Comparison of ENCODE assay signal across 16 cellular contexts in the genomic region with DNA sequence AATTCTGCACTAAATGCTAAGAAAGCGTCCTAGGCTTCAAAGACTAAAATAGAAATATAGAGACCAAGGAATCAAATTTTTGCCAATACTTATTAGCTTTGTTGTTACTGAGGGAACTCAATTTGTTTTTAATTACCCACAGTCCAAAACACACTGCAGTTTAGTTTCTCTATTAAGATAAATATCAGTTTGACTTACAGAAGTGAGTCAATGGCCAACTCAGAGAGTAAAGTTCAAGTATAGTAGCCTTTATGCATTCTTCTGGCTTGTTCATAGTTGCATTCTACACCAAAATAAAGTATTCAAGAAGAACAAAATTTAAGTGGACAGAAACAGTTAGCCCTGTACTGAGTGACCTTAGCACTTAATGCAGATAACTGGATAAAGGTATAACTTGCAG. TPM values are rescaled to one million over a fixed set of nuclear protein-coding genes. Genes with fewer than 3 reads are reported as not detected.
DNase-seq lines count a peak whose midpoint lies in the region; ATAC-seq and TF ChIP-seq lines count a peak whose summit lies in the region.
"Had no signal": no experiment of that assay in that cellular context is flagged by ENCODE, and none has a peak within 500 bp of the region (broad histone marks: within the 10 kb centered on the region; RNA-seq: fewer than 3 reads in every experiment).

No MANE protein-coding gene starts in this region.

- no peaks in the 10 kb centered on the region for H3K27me3 ChIP-seq in breast epithelium
- H3K27me3 ChIP-seq in naive thymus-derived CD4-positive, alpha-beta T cell (ENCODE audit: control insufficient read depth in 2 of 2, insufficient read depth in 2 of 2, low read length in 2 of 2): no peaks in the 10 kb centered on the region
- H3K27me3 ChIP-seq: colonic mucosa had no signal

- H3K4me3 Mint-ChIP-seq in MCF 10A (ENCODE audit: unreplicated experiment): no peak overlapping the region
- no peak overlapping the region for H3K4me3 Mint-ChIP-seq in naive thymus-derived CD4-positive, alpha-beta T cell
- H3K4me3 Mint-ChIP-seq: activated naive CD8-positive, alpha-beta T cell treated with anti-CD3 and anti-CD28 coated beads, Interleukin-2, amount 50 U/mL, for 24 hours; activated T-cell treated with anti-CD3 and anti-CD28 coated beads, Interleukin-2, amount 50 U/mL, for 4 hours; naive thymus-derived CD8-positive, alpha-beta T cell had no signal

- no peak for ATAC-seq in GM21360 (IDR thresholded peaks at IDR 0.05; ENCODE audit: unreplicated experiment)
- ATAC-seq in naive thymus-derived CD4-positive, alpha-beta T cell: no peak
- ATAC-seq: activated naive CD8-positive, alpha-beta T cell treated with anti-CD3 and anti-CD28 coated beads, Interleukin-2, amount 50 U/mL, for 24 hours; activated T-cell treated with anti-CD3 and anti-CD28 coated beads, Interleukin-2, amount 50 U/mL, for 4 hours; naive thymus-derived CD8-positive, alpha-beta T cell had no signal

- no peaks in the 10 kb centered on the region for H3K9me3 ChIP-seq in breast epithelium
- H3K9me3 ChIP-seq in naive thymus-derived CD4-positive, alpha-beta T cell (ENCODE audit: control insufficient read depth in 2 of 3, low read length in 3 of 3): peaks cover 0 to 9% (median 0%) of the 10 kb centered on the region in 3 experiments
- H3K9me3 ChIP-seq: colonic mucosa, prostate gland had no signal

- H3K27me3 Mint-ChIP-seq in MCF 10A (ENCODE audit: insufficient read depth, unreplicated experiment): no peaks in the 10 kb centered on the region
- peaks cover 0 to 28% (median 20%) of the 10 kb centered on the region in 5 donors for H3K27me3 Mint-ChIP-seq in naive thymus-derived CD4-positive, alpha-beta T cell

- TF ChIP-seq CTCF in MCF 10A (IDR thresholded peaks at IDR 0.05; ENCODE audit: unreplicated experiment): no peak
- no peak for TF ChIP-seq CTCF in breast epithelium (IDR thresholded peaks at IDR 0.05)

- CTCF ChIA-PET in MCF 10A (lab: Yijun Ruan, JAX): interaction anchor here (0.5 to 3.2 kb wide), 4 partner anchors 10 to 929 kb away, joined by 3 to 11 read pairs (median 4); a partner anchor contains a TSS
- CTCF ChIA-PET in naive thymus-derived CD4-positive, alpha-beta T cell (lab: Charles Lee): interaction anchor here (0.6 kb wide), 1 partner anchor 101 kb away, joined by 3 read pairs; no protein-coding TSS in a partner anchor

- H3K36me3 Mint-ChIP-seq in MCF 10A (ENCODE audit: insufficient read depth, unreplicated experiment): no peaks in the 10 kb centered on the region
- H3K36me3 Mint-ChIP-seq in naive thymus-derived CD4-positive, alpha-beta T cell: peaks cover 0 to 5% (median 0%) of the 10 kb centered on the region in 5 donors

- no peaks in the 10 kb centered on the region for H3K4me1 Mint-ChIP-seq in MCF 10A (ENCODE audit: insufficient read depth, unreplicated experiment)
- no peaks in the 10 kb centered on the region for H3K4me1 Mint-ChIP-seq in naive thymus-derived CD4-positive, alpha-beta T cell

- intact Hi-C loops in MCF 10A (cut with micrococcal nuclease): no loop called here
- intact Hi-C loops in breast epithelium (cut with DNase I; ENCODE audit: low total_unique reads): no loop called here
- intact Hi-C loops in naive thymus-derived CD4-positive, alpha-beta T cell (cut with micrococcal nuclease): no loop called here

- no peaks in the 10 kb centered on the region for H3K4me1 ChIP-seq in breast epithelium
- H3K4me1 ChIP-seq in naive thymus-derived CD4-positive, alpha-beta T cell (ENCODE audit: control insufficient read depth in 2 of 2, insufficient read depth in 2 of 2, low read length in 2 of 2): no peaks in the 10 kb centered on the region
- H3K4me1 ChIP-seq: Caco-2, colonic mucosa, prostate gland had no signal

- H3K4me3 ChIP-seq in breast epithelium: no peak overlapping the region
- no peak overlapping the region for H3K4me3 ChIP-seq in naive thymus-derived CD4-positive, alpha-beta T cell (ENCODE audit: low read length)
- H3K4me3 ChIP-seq: colonic mucosa, prostate gland had no signal

- no peak for TF ChIP-seq POLR2A in breast epithelium (IDR thresholded peaks at IDR 0.05)

- H3K9me3 Mint-ChIP-seq in MCF 10A (ENCODE audit: unreplicated experiment): no peaks in the 10 kb centered on the region
- H3K9me3 Mint-ChIP-seq in naive thymus-derived CD4-positive, alpha-beta T cell: peaks cover 0 to 13% (median 9%) of the 10 kb centered on the region in 11 donors

- DNase-seq in MCF 10A (ENCODE audit: unreplicated experiment) (peak; percentile 32), breast epithelium (ENCODE audit: low spot score in 2 of 2) (no peak), amniotic stem cell (lab: John Stamatoyannopoulos, UW) (peak; percentile 36), fibroblast of the conjunctiva (ENCODE audit: low read depth) (peak; percentile 28), NCI-H2196 (lab: John Stamatoyannopoulos, UW; ENCODE audit: unreplicated experiment) (no peak), DMS79 (lab: John Stamatoyannopoulos, UW) (no peak)
- no peak for DNase-seq in naive thymus-derived CD4-positive, alpha-beta T cell
- DNase-seq: activated naive CD8-positive, alpha-beta T cell treated with anti-CD3 and anti-CD28 coated beads, Interleukin-2, amount 50 U/mL, for 24 hours; activated T-cell treated with anti-CD3 and anti-CD28 coated beads, Interleukin-2, amount 50 U/mL, for 4 hours; Caco-2; colonic mucosa; naive thymus-derived CD8-positive, alpha-beta T cell; SIG-M5 had no signal

- no peaks in the 10 kb centered on the region for H3K36me3 ChIP-seq in breast epithelium
- H3K36me3 ChIP-seq in naive thymus-derived CD4-positive, alpha-beta T cell (ENCODE audit: control insufficient read depth in 2 of 3, insufficient read depth in 3 of 3, low read length in 3 of 3): no peaks in the 10 kb centered on the region
- H3K36me3 ChIP-seq: colonic mucosa, prostate gland had no signal

- H3K27ac Mint-ChIP-seq in MCF 10A (ENCODE audit: low read depth, unreplicated experiment): no peak overlapping the region
- H3K27ac Mint-ChIP-seq in naive thymus-derived CD4-positive, alpha-beta T cell: no peak overlapping the region
- H3K27ac Mint-ChIP-seq: activated naive CD8-positive, alpha-beta T cell treated with anti-CD3 and anti-CD28 coated beads, Interleukin-2, amount 50 U/mL, for 24 hours; naive thymus-derived CD8-positive, alpha-beta T cell had no signal

- POLR2A ChIA-PET in MCF 10A (lab: Yijun Ruan, JAX): interaction anchor here (0.7 to 3.2 kb wide), 5 partner anchors 9 to 216 kb away, joined by 3 to 21 read pairs (median 3); a partner anchor contains a TSS
- POLR2A ChIA-PET in naive thymus-derived CD4-positive, alpha-beta T cell (lab: Charles Lee): no interaction called here

- H3K27ac ChIP-seq in breast epithelium: no peak overlapping the region
- H3K27ac ChIP-seq in naive thymus-derived CD4-positive, alpha-beta T cell (ENCODE audit: low read depth, low read length): no peak overlapping the region
- H3K27ac ChIP-seq: 22Rv1, colonic mucosa, prostate gland had no signal

- BruUV-seq in MCF 10A (replicated peaks; lab: Mats Ljungman, UMichigan): no TSS peak

RNA-seq across cellular contexts. Expression of a gene that starts 9.5 kb away (rescaled TPM):
- total RNA-seq in MCF 10A (2022) (28.4 and 41.8 TPM in 2 replicates), breast epithelium (10 to 100 TPM; 31.1 to 54.1 (median 45.8) TPM)
- total RNA-seq in naive thymus-derived CD4-positive, alpha-beta T cell: 10 to 100 TPM; 11.9 to 22.7 (median 17.3) TPM
- polyA plus RNA-seq in naive thymus-derived CD4-positive, alpha-beta T cell: 10 to 100 TPM; 15.5 to 26.6 TPM

RNA-seq across cellular contexts. Expression of a gene that starts 18.0 kb away (rescaled TPM):
- total RNA-seq in MCF 10A (2022): not detected in 2 replicates
- 100 to 1,000 TPM in 1 of 3 donors, 10 to 100 TPM in 2; 39.2 to 218 (median 51.8) TPM for total RNA-seq in breast epithelium
- not detected for total RNA-seq in naive thymus-derived CD4-positive, alpha-beta T cell
- not detected for polyA plus RNA-seq in naive thymus-derived CD4-positive, alpha-beta T cell
- total RNA-seq: Caco-2; naive thymus-derived CD8-positive, alpha-beta T cell had no signal
- polyA plus RNA-seq: naive thymus-derived CD8-positive, alpha-beta T cell had no signal

Comparison
In these comparisons a context has a peak if more than half of its experiments do, and no peak if none do; other contexts are left out.
1. DNase-seq: peak in MCF 10A (single experiment), amniotic stem cell (single experiment) and fibroblast of the conjunctiva (single experiment); none in breast epithelium (0 of 2), NCI-H2196 (single experiment), naive thymus-derived CD4-positive, alpha-beta T cell (0 of 9) and DMS79 (single experiment).
2. RNA of a gene that starts 18.0 kb away (total RNA-seq): 39.2 to 218 TPM in breast epithelium; not detected in MCF 10A and not detected in naive thymus-derived CD4-positive, alpha-beta T cell; every median in the first group is over 10 times any median in the second.